Comparison of ENCODE assay signal across 18 cellular contexts in genomic region chr11:218815-219593, GRCh38. TPM values are rescaled to one million over a fixed set of nuclear protein-coding genes. Genes with fewer than 3 reads are reported as not detected.
A peak's percentile ranks its signal among the peaks of the same experiment; 100 is the strongest.
DNase-seq lines count a peak whose midpoint lies in the region; ATAC-seq, FAIRE-seq and TF ChIP-seq lines count a peak whose summit lies in the region.
"Had no signal": no experiment of that assay in that cellular context is flagged by ENCODE, and none has a peak within 500 bp of the region (broad histone marks: within the 10 kb centered on the region; RNA-seq: fewer than 3 reads in every experiment).

No MANE protein-coding gene starts in this region.

- no peak overlapping the region for H2BK12ac ChIP-seq in neuronal stem cell (ENCODE audit: low read length)

- no CpG with 5 or more reads among the region's 29 CpGs for WGBS in neuronal stem cell (ENCODE audit: extremely low coverage in 2 of 2, insufficient read length in 2 of 2, insufficient replicate concordance in 1 of 2), 2 donors

- no peak for FAIRE-seq in astrocyte (lab: Jason Lieb, UNC)

- no peaks in the 10 kb centered on the region for H3K9me3 Mint-ChIP-seq in astrocyte (ENCODE audit: unreplicated experiment)
- H3K9me3 Mint-ChIP-seq: H9 had no signal

- no peak overlapping the region for H2BK5ac ChIP-seq in neuronal stem cell (ENCODE audit: low read length)

- TF ChIP-seq CTCF in astrocyte (IDR thresholded peaks at IDR 0.05; ENCODE audit: insufficient read depth, low read depth, low read length): no peak

- H3K14ac ChIP-seq in neuronal stem cell (ENCODE audit: low read length): no peak overlapping the region

- no peak overlapping the region for H3K27ac ChIP-seq in astrocyte (ENCODE audit: low read depth, low read length)
- no peak overlapping the region for H3K27ac ChIP-seq in neuronal stem cell (replicated peaks; ENCODE audit: low read length)
- H3K27ac ChIP-seq: KMS-11, PC-9 had no signal

- no peak for ATAC-seq in Right ventricle myocardium inferior
- ATAC-seq in GM18502 (IDR thresholded peaks at IDR 0.05; ENCODE audit: poor library complexity, unreplicated experiment): no peak

- no peak overlapping the region for H3K4ac ChIP-seq in neuronal stem cell (ENCODE audit: low read length)

- no peak overlapping the region for H3K18ac ChIP-seq in neuronal stem cell (ENCODE audit: low read length)

- intact Hi-C loops in cardiac septum (cut with DNase I) (no loop called here), Right ventricle myocardium inferior (cut with DNase I) (no loop called here)

- H2AK5ac ChIP-seq in neuronal stem cell (ENCODE audit: low read depth, low read length): no peak overlapping the region

- H3K27ac Mint-ChIP-seq in astrocyte (ENCODE audit: unreplicated experiment): peak overlapping the region; percentile 12

- H4K20me1 ChIP-seq in astrocyte (ENCODE audit: insufficient read depth, low read length): peaks cover 24% of the 10 kb centered on the region

- H3K79me1 ChIP-seq in neuronal stem cell (ENCODE audit: low read depth, low read length): peaks cover 5% of the 10 kb centered on the region

- no peak overlapping the region for H4K91ac ChIP-seq in neuronal stem cell (ENCODE audit: low read depth, low read length, poor library complexity)

- no peaks in the 10 kb centered on the region for H3K27me3 Mint-ChIP-seq in astrocyte (ENCODE audit: low read depth, unreplicated experiment)

- H3K9ac ChIP-seq in astrocyte (ENCODE audit: low read length): no peak overlapping the region
- peak overlapping the region; percentile 7 for H3K9ac ChIP-seq in neuronal stem cell (ENCODE audit: low read depth, low read length, poor library complexity)
- H3K9ac ChIP-seq: KMS-11 had no signal

- H3K4me1 ChIP-seq in astrocyte (ENCODE audit: insufficient read depth, low read length): no peaks in the 10 kb centered on the region
- H3K4me1 ChIP-seq in neuronal stem cell (ENCODE audit: control insufficient read depth in 2 of 2, insufficient read depth in 1 of 2, low read depth in 1 of 2, low read length in 2 of 2): no peaks in the 10 kb centered on the region

- peak overlapping the region; percentile 11 for H3K23ac ChIP-seq in neuronal stem cell (ENCODE audit: low read depth, low read length, poor library complexity)

- peaks cover 12% of the 10 kb centered on the region for H3K4me1 Mint-ChIP-seq in astrocyte (ENCODE audit: low read depth, unreplicated experiment)
- H3K4me1 Mint-ChIP-seq: H9 had no signal

- H4K8ac ChIP-seq in neuronal stem cell (ENCODE audit: low read depth, low read length): no peak overlapping the region

- no peaks in the 10 kb centered on the region for H3K27me3 ChIP-seq in astrocyte (ENCODE audit: insufficient read depth, low read length)
- H3K27me3 ChIP-seq in neuronal stem cell (ENCODE audit: control insufficient read depth in 3 of 3, insufficient read depth in 3 of 3, low read depth in 1 of 3, low read length in 3 of 3): no peaks in the 10 kb centered on the region

- H2BK120ac ChIP-seq in neuronal stem cell (ENCODE audit: low read depth, low read length): no peak overlapping the region

- H3K4me2 ChIP-seq in astrocyte (ENCODE audit: low read length) (no peak overlapping the region), neuronal stem cell (ENCODE audit: insufficient read depth, low read length, poor library complexity, severe bottlenecking) (no peak overlapping the region)
- H3K4me2 ChIP-seq: KMS-11, PC-9 had no signal

- H3K9me3 ChIP-seq in astrocyte (ENCODE audit: insufficient read depth, low read depth, low read length) (no peaks in the 10 kb centered on the region), neuronal stem cell (replicated peaks in 1 of 2; ENCODE audit: control insufficient read depth in 2 of 2, insufficient read depth in 1 of 2, low read depth in 1 of 2, low read length in 2 of 2) (peaks cover 0 to 2% of the 10 kb centered on the region in 2 donors)

- no peak overlapping the region for H3K4me3 ChIP-seq in astrocyte (ENCODE audit: insufficient read depth, low read depth, low read length)
- no peak overlapping the region for H3K4me3 ChIP-seq in neuronal stem cell (ENCODE audit: low read length in 2 of 2)
- H3K4me3 ChIP-seq: PC-9 had no signal

- H2BK15ac ChIP-seq in neuronal stem cell (ENCODE audit: low read length): no peak overlapping the region

- H3K36me3 ChIP-seq in astrocyte (ENCODE audit: insufficient read depth, low read length) (peaks cover 20% of the 10 kb centered on the region), neuronal stem cell (replicated peaks in 1 of 2; ENCODE audit: control insufficient read depth in 2 of 2, insufficient read depth in 2 of 2, low read length in 2 of 2) (peaks cover 33 to 65% of the 10 kb centered on the region in 2 donors)

- peaks cover 19% of the 10 kb centered on the region for H3K36me3 Mint-ChIP-seq in astrocyte (ENCODE audit: low read depth, unreplicated experiment)

- H3K4me3 Mint-ChIP-seq in astrocyte (ENCODE audit: unreplicated experiment): no peak overlapping the region
- H3K4me3 Mint-ChIP-seq: H9 had no signal

- peaks cover 3% of the 10 kb centered on the region for H3K79me2 ChIP-seq in astrocyte (ENCODE audit: insufficient read depth, low read length)

- peak; percentile 50 for DNase-seq in cardiac septum (ENCODE audit: low spot score)
- DNase-seq in Right ventricle myocardium inferior (ENCODE audit: missing footprints): no peak
- DNase-seq in astrocyte (ENCODE audit: low read depth): no peak
- DNase-seq in neuronal stem cell (ENCODE audit: low spot score): no peak
- DNase-seq in C1 segment of cervical spinal cord (lab: John Stamatoyannopoulos, UW): no peak
- DNase-seq in NCI-H226: no peak
- DNase-seq: DMS 273 treated with DMSO at 0.1 percent for 48 hours, H9, NCI-H1092 treated with DMSO at 0.1 percent for 48 hours, NCI-H187, NCI-H446 treated with DMSO at 0.1 percent for 48 hours, NCI-H774, PC-9 had no signal

- H2AFZ ChIP-seq in astrocyte (ENCODE audit: low read depth, low read length) (no peak overlapping the region), neuronal stem cell (ENCODE audit: low read length) (no peak overlapping the region)
- H2AFZ ChIP-seq: PC-9 had no signal

RNA-seq across cellular contexts. Expression of gene RIC8A, which starts 11.5 kb away (rescaled TPM):
- total RNA-seq in cardiac septum (63.4 TPM), Right ventricle myocardium inferior (52.3 TPM), astrocyte (157 TPM in 2 replicates)
- polyA plus RNA-seq in neuronal stem cell (2013, experiment 1 of 2): 43.3 TPM
- polyA plus RNA-seq in neuronal stem cell (2013, experiment 2 of 2): 49.2 TPM

RNA-seq across cellular contexts. Expression of gene BET1L, which starts 11.8 kb away (rescaled TPM):
- total RNA-seq in cardiac septum (24.9 TPM), Right ventricle myocardium inferior (19.4 TPM), astrocyte (73.2 and 81.6 TPM in 2 replicates)
- polyA plus RNA-seq in neuronal stem cell (2013, experiment 1 of 2): 17.3 TPM
- 17.0 TPM for polyA plus RNA-seq in neuronal stem cell (2013, experiment 2 of 2)

RNA-seq across cellular contexts. Expression of gene SIRT3, which starts 17.1 kb away (rescaled TPM):
- total RNA-seq in cardiac septum (27.0 TPM), Right ventricle myocardium inferior (39.7 TPM), astrocyte (10.9 and 12.0 TPM in 2 replicates)
- polyA plus RNA-seq in neuronal stem cell (2013, experiment 1 of 2): 17.8 TPM
- polyA plus RNA-seq in neuronal stem cell (2013, experiment 2 of 2): 18.8 TPM

RNA-seq across cellular contexts. Expression of gene PSMD13, which starts 17.8 kb away (rescaled TPM):
- total RNA-seq in cardiac septum (87.5 TPM), Right ventricle myocardium inferior (91.7 TPM), astrocyte (131 and 137 TPM in 2 replicates)
- polyA plus RNA-seq in neuronal stem cell (2013, experiment 1 of 2): 70.9 TPM
- 69.7 TPM for polyA plus RNA-seq in neuronal stem cell (2013, experiment 2 of 2)

RNA-seq across cellular contexts. Expression of gene SCGB1C1, which starts 26.1 kb away (rescaled TPM):
- not detected for total RNA-seq in cardiac septum
- not detected for total RNA-seq in Right ventricle myocardium inferior
- total RNA-seq in astrocyte: not detected in 2 replicates
- polyA plus RNA-seq in neuronal stem cell (2013, experiment 1 of 2): not detected
- not detected for polyA plus RNA-seq in neuronal stem cell (2013, experiment 2 of 2)
- total RNA-seq: H9, MCF 10A, PC-9 had no signal
- polyA plus RNA-seq: AG04450, BJ had no signal
